In genomic region chr1:16441312-16441641, GRCh38 we compare ENCODE assay signal across 8 cellular contexts. TPM values are rescaled to one million over a fixed set of nuclear protein-coding genes. Genes with fewer than 3 reads are reported as not detected.
DNase-seq lines count a peak whose midpoint lies in the region; ATAC-seq and TF ChIP-seq lines count a peak whose summit lies in the region.

No MANE protein-coding gene starts in this region.

- peaks cover 0 to 33% of the 10 kb centered on the region in 2 donors for H3K4me1 ChIP-seq in right atrium auricular region

- H3K4me1 Mint-ChIP-seq in activated T-cell treated with anti-CD3 and anti-CD28 coated beads, Interleukin-2, amount 50 U/mL, for 72 hours (ENCODE audit: low read depth) = peaks cover 39% of the 10 kb centered on the region
- peaks cover 4% of the 10 kb centered on the region; the same call in 1 of the 2 replicates for H3K4me1 Mint-ChIP-seq in WTC11

- peak overlapping the region; percentile 73 to 81 for H3K27ac ChIP-seq in right atrium auricular region
- peak overlapping the region; percentile 32 to 98 (median 90) for H3K27ac ChIP-seq in skin epidermis

- POLR2A ChIA-PET in WTC11 (lab: Charles Lee) = interaction anchor here (1.3 kb wide), 1 partner anchor 50 kb away, joined by 3 read pairs; no protein-coding TSS in a partner anchor

- peak overlapping the region; percentile 97 to 98 for H3K4me3 Mint-ChIP-seq in activated T-cell treated with anti-CD3 and anti-CD28 coated beads, Interleukin-2, amount 50 U/mL, for 72 hours
- H3K4me3 Mint-ChIP-seq in WTC11 = peak overlapping the region; percentile 88

- no peaks in the 10 kb centered on the region for H3K27me3 ChIP-seq in right atrium auricular region

- H3K9me3 Mint-ChIP-seq in activated T-cell treated with anti-CD3 and anti-CD28 coated beads, Interleukin-2, amount 50 U/mL, for 72 hours = no peaks in the 10 kb centered on the region
- no peaks in the 10 kb centered on the region for H3K9me3 Mint-ChIP-seq in WTC11

- CTCF ChIA-PET in WTC11 (lab: Charles Lee) = interaction anchor here (0.8 to 2.0 kb wide), 11 partner anchors 9 to 359 kb away, joined by 3 to 10 read pairs (median 5); no protein-coding TSS in a partner anchor

- no peak for DNase-seq in activated T-cell treated with anti-CD3 and anti-CD28 coated beads, Interleukin-2, amount 50 U/mL, for 72 hours
- no peak for DNase-seq in activated T-cell treated with anti-CD3 and anti-CD28 coated beads, Interleukin-2, amount 50 U/mL, for 48 hours
- no peak for DNase-seq in WTC11 (ENCODE audit: low spot score)
- DNase-seq in right atrium auricular region (ENCODE audit: low spot score) = no peak
- DNase-seq in HuH-7.5 (ENCODE audit: low spot score) = no peak

- H3K27ac Mint-ChIP-seq in activated T-cell treated with anti-CD3 and anti-CD28 coated beads, Interleukin-2, amount 50 U/mL, for 72 hours = peak overlapping the region; percentile 97
- peak overlapping the region; percentile 78; the same call in 1 of the 2 replicates for H3K27ac Mint-ChIP-seq in WTC11

- H3K36me3 Mint-ChIP-seq in activated T-cell treated with anti-CD3 and anti-CD28 coated beads, Interleukin-2, amount 50 U/mL, for 72 hours (ENCODE audit: insufficient read depth in 2 of 2) = peaks cover 4 to 14% of the 10 kb centered on the region in 2 donors
- peaks cover 5% of the 10 kb centered on the region for H3K36me3 Mint-ChIP-seq in WTC11

- H3K36me3 ChIP-seq in right atrium auricular region = peaks cover 29% of the 10 kb centered on the region

- H3K4me3 ChIP-seq in right atrium auricular region = peak overlapping the region; percentile 80 to 89
- H3K4me3 ChIP-seq in skin epidermis = peak overlapping the region; percentile 80 to 97 (median 91)

- H3K27me3 Mint-ChIP-seq in activated T-cell treated with anti-CD3 and anti-CD28 coated beads, Interleukin-2, amount 50 U/mL, for 72 hours (ENCODE audit: low read depth) = no peaks in the 10 kb centered on the region
- H3K27me3 Mint-ChIP-seq in WTC11 (ENCODE audit: low read depth) = peaks cover 9% of the 10 kb centered on the region; the same call in 1 of the 2 replicates

- TF ChIP-seq CTCF in WTC11 (IDR thresholded peaks at IDR 0.05) (no peak), right atrium auricular region (IDR thresholded peaks at IDR 0.05) (no peak)

- no peaks in the 10 kb centered on the region for H3K9me3 ChIP-seq in right atrium auricular region

- peak; percentile 8 to 28 for ATAC-seq in activated T-cell treated with anti-CD3 and anti-CD28 coated beads, Interleukin-2, amount 50 U/mL, for 72 hours (replicated peaks in 1 of 2)
- ATAC-seq in WTC11 = no peak
- ATAC-seq in GM18505 (IDR thresholded peaks at IDR 0.05; ENCODE audit: unreplicated experiment) = no peak
- ATAC-seq in HG02678 (IDR thresholded peaks at IDR 0.05; ENCODE audit: unreplicated experiment) = no peak

- no peak for TF ChIP-seq POLR2A in GM18505 (IDR thresholded peaks at IDR 0.05; ENCODE audit: borderline replicate concordance, extremely low read depth, insufficient read depth, insufficient read length)

TF ChIP-seq in WTC11, 78 proteins besides CTCF, POLR2A, EP300 and RAD21:
- no peak for TF ChIP-seq ZNF317 (CRISPR knock-in tag; IDR thresholded peaks at IDR 0.05; ENCODE audit: borderline replicate concordance, low read depth)
- no peak for TF ChIP-seq E2F5 (CRISPR knock-in tag; IDR thresholded peaks at IDR 0.05)
- no peak for TF ChIP-seq PRRX2 (CRISPR knock-in tag; IDR thresholded peaks at IDR 0.05)
- TF ChIP-seq SMAD4 (CRISPR knock-in tag; IDR thresholded peaks at IDR 0.05) = no peak
- no peak for TF ChIP-seq IRF1 (CRISPR knock-in tag; IDR thresholded peaks at IDR 0.05)
- TF ChIP-seq ESRRA (CRISPR knock-in tag; IDR thresholded peaks at IDR 0.05; ENCODE audit: borderline replicate concordance) = no peak
- TF ChIP-seq ZNF416 (CRISPR knock-in tag; IDR thresholded peaks at IDR 0.05) = no peak

RNA-seq across cellular contexts. Expression of gene NECAP2, which starts 0.8 kb away (rescaled TPM):
- 10 to 100 TPM; 80.4 to 84.5 TPM for total RNA-seq in activated T-cell treated with anti-CD3 and anti-CD28 coated beads, Interleukin-2, amount 50 U/mL, for 72 hours
- total RNA-seq in WTC11 (2021) (29.8 to 33.9 TPM (median 30.4 TPM) in 3 replicates), right atrium auricular region (10 to 100 TPM; 16.2 to 29.9 TPM)

RNA-seq across cellular contexts. Expression of gene SPATA21, which starts 4.1 kb away (rescaled TPM):
- not detected for total RNA-seq in activated T-cell treated with anti-CD3 and anti-CD28 coated beads, Interleukin-2, amount 50 U/mL, for 72 hours
- total RNA-seq in WTC11 (2021) = 0.07 to 0.41 TPM in 2 of 3 replicates, not detected in the other
- total RNA-seq in right atrium auricular region = not detected

Comparison
In these comparisons a context has a peak if more than half of its experiments do, and no peak if none do; other contexts are left out.
1. ATAC-seq: peak in activated T-cell treated with anti-CD3 and anti-CD28 coated beads, Interleukin-2, amount 50 U/mL, for 72 hours (2 of 2); none in WTC11 (single experiment), GM18505 (single experiment) and HG02678 (single experiment).